Comparison of ENCODE assay signal across 1 cellular context in genomic region chr1:44714944-44715571, GRCh38.
TF ChIP-seq lines count a peak whose summit lies in the region.

No MANE protein-coding gene starts in this region.

TF ChIP-seq in GM12878, 131 proteins besides CTCF, POLR2A, EP300 and RAD21 (continued from another document):
- TF ChIP-seq EGR1 (IDR thresholded peaks at IDR 0.05; ENCODE audit: borderline replicate concordance in 1 of 2, low read depth in 2 of 2, low read length in 2 of 2) (no peak), ATF7 (IDR thresholded peaks at IDR 0.05; ENCODE audit: low read depth) (peak; percentile 21; the same call in 1 of the 2 replicates), CBX5 (IDR thresholded peaks at IDR 0.05; ENCODE audit: low read depth) (no peak), NR2C2 (IDR thresholded peaks at IDR 0.05; ENCODE audit: borderline replicate concordance, control insufficient read depth, insufficient read length, low read depth) (no peak), IRF3 (IDR thresholded peaks at IDR 0.05) (no peak), HDAC2 (IDR thresholded peaks at IDR 0.05) (no peak), ZSCAN29 (IDR thresholded peaks at IDR 0.05) (no peak), REST (IDR thresholded peaks at IDR 0.05; ENCODE audit: low read depth, low read length) (no peak), RUNX3 (IDR thresholded peaks at IDR 0.05; ENCODE audit: low read length) (peak; percentile 74), STAT1 (conservative IDR thresholded peaks at IDR 0.05) (0 out of 2 replicates have a peak, but pooled peaks have one; percentile 37), ASH2L (IDR thresholded peaks at IDR 0.05; ENCODE audit: borderline replicate concordance, low read depth) (no peak), ZNF217 (IDR thresholded peaks at IDR 0.05) (no peak), MYC (IDR thresholded peaks at IDR 0.05; ENCODE audit: insufficient read depth, insufficient read length, insufficient replicate concordance, low read length, severe bottlenecking) (no peak), MTA3 (IDR thresholded peaks at IDR 0.05; ENCODE audit: borderline replicate concordance, low read length) (no peak), IRF5 (IDR thresholded peaks at IDR 0.05; ENCODE audit: borderline replicate concordance) (no peak), ZNF622 (IDR thresholded peaks at IDR 0.05) (no peak), SPI1 (IDR thresholded peaks at IDR 0.05; ENCODE audit: borderline replicate concordance, insufficient read depth, low read depth, low read length) (peak; percentile 43; the same call in 1 of the 2 replicates), PKNOX1 (IDR thresholded peaks at IDR 0.05) (no peak), PBX3 (IDR thresholded peaks at IDR 0.05; ENCODE audit: insufficient replicate concordance, low read depth, low read length) (no peak), ZBTB40 (IDR thresholded peaks at IDR 0.05; ENCODE audit: borderline replicate concordance) (no peak), MEF2B (IDR thresholded peaks at IDR 0.05; ENCODE audit: partially characterized antibody, poor library complexity, severe bottlenecking) (no peak), SIX5 (IDR thresholded peaks at IDR 0.05; ENCODE audit: low read depth, low read length, severe bottlenecking) (no peak), PAX8 (IDR thresholded peaks at IDR 0.05) (no peak), YY1 (IDR thresholded peaks at IDR 0.05; ENCODE audit: low read depth, low read length) (peak; percentile 28; the same call in 1 of the 2 replicates), BCL3 (IDR thresholded peaks at IDR 0.05; ENCODE audit: borderline replicate concordance, insufficient read depth, low read depth, low read length, poor library complexity, severe bottlenecking) (no peak), RELB (IDR thresholded peaks at IDR 0.05; ENCODE audit: low read depth) (0 out of 2 replicates have a peak, but pooled peaks have one; percentile 26), ATF3 (IDR thresholded peaks at IDR 0.05; ENCODE audit: borderline replicate concordance, extremely low read depth, low read depth, low read length) (no peak)
TF ChIP-seq in GM12878: peak in this region for 12.
